ENCODE assay signal across 19 cellular contexts in genomic region chr1:8950309-8950708, GRCh38. TPM values are rescaled to one million over a fixed set of nuclear protein-coding genes. Genes with fewer than 3 reads are reported as not detected.
A peak's percentile ranks its signal among the peaks of the same experiment; 100 is the strongest.
DNase-seq lines count a peak whose midpoint lies in the region; ATAC-seq lines count a peak whose summit lies in the region.
"Had no signal": no experiment of that assay in that cellular context is flagged by ENCODE, and none has a peak within 500 bp of the region (broad histone marks: within the 10 kb centered on the region; RNA-seq: fewer than 3 reads in every experiment).

No MANE protein-coding gene starts in this region.

- DNase-seq in NK-92 treated with Interleukin-12 subunit alpha and Interleukin-12 subunit beta, amount 100 ng/mL, for 24 hours (lab: John Stamatoyannopoulos, UW): peak; percentile 20
- DNase-seq in NK-92 (lab: John Stamatoyannopoulos, UW; ENCODE audit: unreplicated experiment): no peak
- DNase-seq in stimulated activated naive CD8-positive, alpha-beta T cell treated with anti-CD3 and anti-CD28 coated beads, Interleukin-15, amount 100 ng/mL, for 72 hours: no peak
- no peak for DNase-seq in naive thymus-derived CD8-positive, alpha-beta T cell
- no peak for DNase-seq in retina
- DNase-seq: COR-L47, GDM1, H9, Karpas-422, NCI-H1417 treated with DMSO at 0.1 percent for 48 hours, NCI-H187 treated with DMSO at 0.1 percent for 48 hours, NCI-H2227 treated with DMSO at 0.1 percent for 48 hours, NCI-H524 had no signal

- H3K9me3 Mint-ChIP-seq in stimulated activated naive CD8-positive, alpha-beta T cell treated with anti-CD3 and anti-CD28 coated beads, Interleukin-15, Interleukin-2, amounts not matched to agents 100 ng/mL and 50 ng/mL, for 24 hours: no peaks in the 10 kb centered on the region
- H3K9me3 Mint-ChIP-seq in stimulated activated naive CD8-positive, alpha-beta T cell treated with anti-CD3 and anti-CD28 coated beads, Interleukin-15, amount 100 ng/mL, for 72 hours: no peaks in the 10 kb centered on the region
- peaks cover 0 to 2% (median 0%) of the 10 kb centered on the region in 9 donors for H3K9me3 Mint-ChIP-seq in naive thymus-derived CD8-positive, alpha-beta T cell
- H3K9me3 Mint-ChIP-seq: H9 had no signal

- H3K36me3 Mint-ChIP-seq in stimulated activated naive CD8-positive, alpha-beta T cell treated with anti-CD3 and anti-CD28 coated beads, Interleukin-15, Interleukin-2, amounts not matched to agents 100 ng/mL and 50 ng/mL, for 24 hours (ENCODE audit: low read depth): no peaks in the 10 kb centered on the region
- no peaks in the 10 kb centered on the region for H3K36me3 Mint-ChIP-seq in naive thymus-derived CD8-positive, alpha-beta T cell

- H3K27me3 Mint-ChIP-seq in stimulated activated naive CD8-positive, alpha-beta T cell treated with anti-CD3 and anti-CD28 coated beads, Interleukin-15, Interleukin-2, amounts not matched to agents 100 ng/mL and 50 ng/mL, for 24 hours: no peaks in the 10 kb centered on the region
- H3K27me3 Mint-ChIP-seq in stimulated activated naive CD8-positive, alpha-beta T cell treated with anti-CD3 and anti-CD28 coated beads, Interleukin-15, amount 100 ng/mL, for 72 hours: no peaks in the 10 kb centered on the region
- no peaks in the 10 kb centered on the region for H3K27me3 Mint-ChIP-seq in naive thymus-derived CD8-positive, alpha-beta T cell

- H3K4me3 Mint-ChIP-seq in stimulated activated naive CD8-positive, alpha-beta T cell treated with anti-CD3 and anti-CD28 coated beads, Interleukin-15, Interleukin-2, amounts not matched to agents 100 ng/mL and 50 ng/mL, for 24 hours: no peak overlapping the region
- no peak overlapping the region for H3K4me3 Mint-ChIP-seq in stimulated activated naive CD8-positive, alpha-beta T cell treated with anti-CD3 and anti-CD28 coated beads, Interleukin-15, amount 100 ng/mL, for 72 hours
- H3K4me3 Mint-ChIP-seq in naive thymus-derived CD8-positive, alpha-beta T cell: peak overlapping the region in 4 of 10 donors; percentile 10 to 59 (median 33)
- H3K4me3 Mint-ChIP-seq: H9 had no signal

- H3K27ac Mint-ChIP-seq in stimulated activated naive CD8-positive, alpha-beta T cell treated with anti-CD3 and anti-CD28 coated beads, Interleukin-15, Interleukin-2, amounts not matched to agents 100 ng/mL and 50 ng/mL, for 24 hours: peak overlapping the region; percentile 49
- no peak overlapping the region for H3K27ac Mint-ChIP-seq in stimulated activated naive CD8-positive, alpha-beta T cell treated with anti-CD3 and anti-CD28 coated beads, Interleukin-15, amount 100 ng/mL, for 72 hours
- peak overlapping the region; percentile 24 to 95 (median 84) for H3K27ac Mint-ChIP-seq in naive thymus-derived CD8-positive, alpha-beta T cell
- H3K27ac Mint-ChIP-seq: H9 had no signal

- POLR2A ChIA-PET in naive thymus-derived CD8-positive, alpha-beta T cell (lab: Charles Lee): interaction anchor here (0.8 to 39.0 kb wide), 3 partner anchors 18 to 37 kb away, joined by 7 to 1378 read pairs (median 543); partner anchors contain the start of gene CA6

- no peak for ATAC-seq in stimulated activated naive CD8-positive, alpha-beta T cell treated with anti-CD3 and anti-CD28 coated beads, Interleukin-15, amount 100 ng/mL, for 72 hours
- ATAC-seq in naive thymus-derived CD8-positive, alpha-beta T cell: no peak
- ATAC-seq in HG02610 (IDR thresholded peaks at IDR 0.05; ENCODE audit: unreplicated experiment) (no peak), HG03457 (IDR thresholded peaks at IDR 0.05; ENCODE audit: unreplicated experiment) (no peak)

- peaks cover 44% of the 10 kb centered on the region for H3K4me1 Mint-ChIP-seq in stimulated activated naive CD8-positive, alpha-beta T cell treated with anti-CD3 and anti-CD28 coated beads, Interleukin-15, Interleukin-2, amounts not matched to agents 100 ng/mL and 50 ng/mL, for 24 hours (ENCODE audit: low read depth)
- H3K4me1 Mint-ChIP-seq in stimulated activated naive CD8-positive, alpha-beta T cell treated with anti-CD3 and anti-CD28 coated beads, Interleukin-15, amount 100 ng/mL, for 72 hours: peaks cover 82% of the 10 kb centered on the region
- peaks cover 23 to 90% (median 69%) of the 10 kb centered on the region in 4 donors for H3K4me1 Mint-ChIP-seq in naive thymus-derived CD8-positive, alpha-beta T cell

RNA-seq across cellular contexts. Expression of gene CA6, which starts 4.6 kb away (rescaled TPM):
- 10 to 100 TPM; 11.3 to 11.5 TPM for total RNA-seq in naive thymus-derived CD8-positive, alpha-beta T cell
- polyA plus RNA-seq in naive thymus-derived CD8-positive, alpha-beta T cell: 10 to 100 TPM in 2 of 3 donors, 1 to 10 TPM in 1; 5.9 to 53.7 (median 17.1) TPM
- total RNA-seq: Daoy, H9, HT1080, MCF 10A had no signal

Comparison
In these comparisons a context has a peak if more than half of its experiments do, and no peak if none do; other contexts are left out.
1. H3K27ac Mint-ChIP-seq: peak in stimulated activated naive CD8-positive, alpha-beta T cell treated with anti-CD3 and anti-CD28 coated beads, Interleukin-15, Interleukin-2, amounts not matched to agents 100 ng/mL and 50 ng/mL, for 24 hours (single experiment) and naive thymus-derived CD8-positive, alpha-beta T cell (10 of 10); none in stimulated activated naive CD8-positive, alpha-beta T cell treated with anti-CD3 and anti-CD28 coated beads, Interleukin-15, amount 100 ng/mL, for 72 hours (0 of 2).